ENCODE assay signal across 26 cellular contexts in the genomic region with DNA sequence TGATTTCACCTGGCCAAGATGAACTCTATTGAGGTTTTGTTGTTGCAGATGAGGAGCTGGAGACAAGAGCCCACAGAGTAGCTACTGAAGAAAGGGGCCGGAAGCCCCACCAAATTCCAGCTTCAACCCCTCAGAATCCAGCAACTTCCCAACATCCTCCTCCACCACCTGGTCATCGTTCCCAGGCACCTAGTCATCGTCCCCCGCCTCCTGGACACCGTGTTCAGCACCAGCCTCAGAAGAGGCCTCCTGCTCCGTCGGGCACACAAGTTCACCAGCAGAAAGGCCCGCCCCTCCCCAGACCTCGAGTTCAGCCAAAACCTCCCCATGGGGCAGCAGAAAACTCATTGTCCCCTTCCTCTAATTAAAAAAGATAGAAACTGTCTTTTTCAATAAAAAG. TPM values are rescaled to one million over a fixed set of nuclear protein-coding genes. Genes with fewer than 3 reads are reported as not detected.
DNase-seq lines count a peak whose midpoint lies in the region; ATAC-seq and TF ChIP-seq lines count a peak whose summit lies in the region.
"Had no signal": no experiment of that assay in that cellular context is flagged by ENCODE, and none has a peak within 500 bp of the region (broad histone marks: within the 10 kb centered on the region; RNA-seq: fewer than 3 reads in every experiment).

No MANE protein-coding gene starts in this region.

- H2AFZ ChIP-seq in KMS-11 (ENCODE audit: low read depth): peak overlapping the region; percentile 26; the same call in 1 of the 2 replicates
- H2AFZ ChIP-seq: hepatocyte had no signal

- H3K36me3 ChIP-seq in KMS-11 (ENCODE audit: insufficient read depth): no peaks in the 10 kb centered on the region
- H3K36me3 ChIP-seq: colonic mucosa, tibial artery had no signal

- intact Hi-C loops in activated CD4-positive, alpha-beta T cell treated with anti-CD3 and anti-CD28 coated beads, Interleukin-2, amount 10 ng/mL, durations not matched to agents 24 days and 14 days (cut with micrococcal nuclease): loop anchor here (2.0 kb wide), 2 partner anchors 14 to 164 kb away; a partner anchor contains a TSS
- intact Hi-C loops in natural killer cell (cut with micrococcal nuclease) (loop anchor here (5.0 kb wide), 1 partner anchor 49 kb away; no protein-coding TSS in a partner anchor), left cardiac atrium (cut with DNase I) (no loop called here)

- peak overlapping the region; percentile 98 for H3K4me3 Mint-ChIP-seq in activated CD4-positive, alpha-beta T cell treated with anti-CD3 and anti-CD28 coated beads, Interleukin-2, amount 10 ng/mL, durations not matched to agents 24 days and 14 days
- H3K4me3 Mint-ChIP-seq in activated T-cell treated with anti-CD3 and anti-CD28 coated beads, Interleukin-2, amount 50 U/mL, for 72 hours: peak overlapping the region; percentile 98 to 99
- peak overlapping the region; percentile 81 for H3K4me3 Mint-ChIP-seq in natural killer cell

- H3K4me2 ChIP-seq in KMS-11: peak overlapping the region; percentile 91
- H3K4me2 ChIP-seq: hepatocyte had no signal

- no peaks in the 10 kb centered on the region for H4K20me1 ChIP-seq in KMS-11 (ENCODE audit: insufficient read depth)

- H3K36me3 Mint-ChIP-seq in activated CD4-positive, alpha-beta T cell treated with anti-CD3 and anti-CD28 coated beads, Interleukin-2, amount 10 ng/mL, durations not matched to agents 24 days and 14 days (ENCODE audit: low read depth): peaks cover 84% of the 10 kb centered on the region
- H3K36me3 Mint-ChIP-seq in activated T-cell treated with anti-CD3 and anti-CD28 coated beads, Interleukin-2, amount 50 U/mL, for 72 hours (ENCODE audit: insufficient read depth in 2 of 2): peaks cover 38 to 58% of the 10 kb centered on the region in 2 donors
- peaks cover 6% of the 10 kb centered on the region for H3K36me3 Mint-ChIP-seq in natural killer cell
- H3K36me3 Mint-ChIP-seq: naive B cell had no signal

- peak; percentile 71 for DNase-seq in activated CD4-positive, alpha-beta T cell treated with anti-CD3 and anti-CD28 coated beads, Interleukin-2, amount 10 ng/mL, durations not matched to agents 24 days and 14 days
- DNase-seq in activated CD4-positive, alpha-beta T cell treated with anti-CD3 and anti-CD28 coated beads for 1 hour: no peak
- no peak for DNase-seq in activated T-cell treated with anti-CD3 and anti-CD28 coated beads, Interleukin-2, amount 50 U/mL, for 72 hours
- DNase-seq in natural killer cell: no peak
- no peak for DNase-seq in left cardiac atrium
- no peak for DNase-seq in dermis blood vessel endothelial cell
- DNase-seq: activated effector memory CD4-positive, alpha-beta T cell treated with anti-CD3 and anti-CD28 coated beads, Interleukin-2, amount 50 U/mL, for 16 hours; colonic mucosa; DMS79 treated with DMSO at 0.1 percent for 48 hours; KG1; mammary epithelial cell; naive B cell; NCI-H1105; NCI-H2107; NCI-H524; SIG-M5; stimulated activated CD4-positive, alpha-beta T cell treated with anti-CD3 and anti-CD28 coated beads, Interleukin-4, amount 100 ng/mL, for 4 hours; T-helper 9 cell; tibial artery had no signal

- H3K79me2 ChIP-seq in KMS-11 (ENCODE audit: insufficient read depth, low read depth): no peaks in the 10 kb centered on the region
- H3K79me2 ChIP-seq: hepatocyte had no signal

- H3K4me1 Mint-ChIP-seq in activated CD4-positive, alpha-beta T cell treated with anti-CD3 and anti-CD28 coated beads, Interleukin-2, amount 10 ng/mL, durations not matched to agents 24 days and 14 days: peaks cover 94% of the 10 kb centered on the region
- peaks cover 100% of the 10 kb centered on the region for H3K4me1 Mint-ChIP-seq in activated T-cell treated with anti-CD3 and anti-CD28 coated beads, Interleukin-2, amount 50 U/mL, for 72 hours (ENCODE audit: low read depth)
- peaks cover 68 to 87% of the 10 kb centered on the region in 2 donors for H3K4me1 Mint-ChIP-seq in natural killer cell

- H3K9ac ChIP-seq in KMS-11: no peak overlapping the region; the same call in 1 of the 2 replicates

- H3K27me3 ChIP-seq in KMS-11 (ENCODE audit: insufficient read depth, low read depth): no peaks in the 10 kb centered on the region
- H3K27me3 ChIP-seq: colonic mucosa, hepatocyte, tibial artery had no signal

- H3K27me3 Mint-ChIP-seq in activated CD4-positive, alpha-beta T cell treated with anti-CD3 and anti-CD28 coated beads, Interleukin-2, amount 10 ng/mL, durations not matched to agents 24 days and 14 days: no peaks in the 10 kb centered on the region
- H3K27me3 Mint-ChIP-seq in activated T-cell treated with anti-CD3 and anti-CD28 coated beads, Interleukin-2, amount 50 U/mL, for 72 hours (ENCODE audit: low read depth): no peaks in the 10 kb centered on the region
- H3K27me3 Mint-ChIP-seq in natural killer cell (ENCODE audit: low read depth in 2 of 2): no peaks in the 10 kb centered on the region
- H3K27me3 Mint-ChIP-seq: progenitor cell of endocrine pancreas had no signal

- peaks cover 4% of the 10 kb centered on the region for H3K9me3 Mint-ChIP-seq in activated CD4-positive, alpha-beta T cell treated with anti-CD3 and anti-CD28 coated beads, Interleukin-2, amount 10 ng/mL, durations not matched to agents 24 days and 14 days
- H3K9me3 Mint-ChIP-seq in activated T-cell treated with anti-CD3 and anti-CD28 coated beads, Interleukin-2, amount 50 U/mL, for 72 hours: no peaks in the 10 kb centered on the region
- no peaks in the 10 kb centered on the region for H3K9me3 Mint-ChIP-seq in natural killer cell

- peaks cover 99% of the 10 kb centered on the region for H3K4me1 ChIP-seq in KMS-11 (ENCODE audit: low read depth, poor library complexity, severe bottlenecking)
- H3K4me1 ChIP-seq: colonic mucosa, tibial artery had no signal

- no peak for ATAC-seq in activated T-cell treated with anti-CD3 and anti-CD28 coated beads, Interleukin-2, amount 50 U/mL, for 72 hours (replicated peaks in 1 of 2)
- ATAC-seq in natural killer cell (no peak), HG02642 (IDR thresholded peaks at IDR 0.05; ENCODE audit: poor library complexity, unreplicated experiment) (no peak), left cardiac atrium (no peak)

- TF ChIP-seq CTCF in KMS-11 (conservative IDR thresholded peaks at IDR 0.05; ENCODE audit: low read depth, low read length) (no peak), natural killer cell (IDR thresholded peaks at IDR 0.05) (no peak)

- peak overlapping the region; percentile 91 for H3K27ac ChIP-seq in KMS-11
- H3K27ac ChIP-seq: C4-2B, colonic mucosa, hepatocyte, tibial artery had no signal

- H3K27ac Mint-ChIP-seq in activated CD4-positive, alpha-beta T cell treated with anti-CD3 and anti-CD28 coated beads, Interleukin-2, amount 10 ng/mL, durations not matched to agents 24 days and 14 days: peak overlapping the region; percentile 99
- peak overlapping the region; percentile 99 for H3K27ac Mint-ChIP-seq in activated T-cell treated with anti-CD3 and anti-CD28 coated beads, Interleukin-2, amount 50 U/mL, for 72 hours
- H3K27ac Mint-ChIP-seq in natural killer cell: peak overlapping the region; percentile 93 to 94
- H3K27ac Mint-ChIP-seq: progenitor cell of endocrine pancreas had no signal

- H3K4me3 ChIP-seq in KMS-11 (IDR thresholded peaks at IDR 0.05; ENCODE audit: insufficient read depth, low read depth, low read length): no peak overlapping the region
- H3K4me3 ChIP-seq: colonic mucosa, hepatocyte, tibial artery had no signal

RNA-seq across cellular contexts. Expression of a gene that starts 14.2 kb away (rescaled TPM):
- total RNA-seq in activated CD4-positive, alpha-beta T cell treated with anti-CD3 and anti-CD28 coated beads, Interleukin-2, amount 10 ng/mL, durations not matched to agents 24 days and 14 days: 500 and 501 TPM in 2 replicates
- total RNA-seq in activated T-cell treated with anti-CD3 and anti-CD28 coated beads, Interleukin-2, amount 50 U/mL, for 72 hours: 100 to 1,000 TPM; 232 to 298 TPM
- total RNA-seq in natural killer cell (10 to 100 TPM; 30.4 to 93.4 (median 60.8) TPM), left cardiac atrium (1 to 10 TPM; 1.4 to 3.5 TPM), dermis blood vessel endothelial cell (not detected in 2 replicates)
- total RNA-seq: A172, endothelial cell of umbilical vein, mammary epithelial cell, progenitor cell of endocrine pancreas had no signal

Comparison
In these comparisons a context has a peak if more than half of its experiments do, and no peak if none do; other contexts are left out.
1. RNA of a gene that starts 14.2 kb away (total RNA-seq): 500 to 501 TPM in activated CD4-positive, alpha-beta T cell treated with anti-CD3 and anti-CD28 coated beads, Interleukin-2, amount 10 ng/mL, durations not matched to agents 24 days and 14 days, 232 to 298 TPM in activated T-cell treated with anti-CD3 and anti-CD28 coated beads, Interleukin-2, amount 50 U/mL, for 72 hours and 30.4 to 93.4 TPM in natural killer cell; 1.4 to 3.5 TPM in left cardiac atrium and not detected in dermis blood vessel endothelial cell; every median in the first group is over 4 times any median in the second.
2. intact Hi-C loops: an anchor here in activated CD4-positive, alpha-beta T cell treated with anti-CD3 and anti-CD28 coated beads, Interleukin-2, amount 10 ng/mL, durations not matched to agents 24 days and 14 days (2.0 kb wide) and natural killer cell (5.0 kb wide); none called in left cardiac atrium.
3. Peak in every context shown above with its lines, with median percentiles within 50 percentile points of each other: H3K27ac Mint-ChIP-seq and H3K4me3 Mint-ChIP-seq.